ENCODE assay signal across 15 cellular contexts in genomic region chr5:53027913-53028312, GRCh38. TPM values are rescaled to one million over a fixed set of nuclear protein-coding genes. Genes with fewer than 3 reads are reported as not detected.
A peak's percentile ranks its signal among the peaks of the same experiment; 100 is the strongest.
DNase-seq lines count a peak whose midpoint lies in the region; TF ChIP-seq lines count a peak whose summit lies in the region.
"Had no signal": no experiment of that assay in that cellular context is flagged by ENCODE, and none has a peak within 500 bp of the region (broad histone marks: within the 10 kb centered on the region; RNA-seq: fewer than 3 reads in every experiment).

No MANE protein-coding gene starts in this region.

- no peak overlapping the region for H3K27ac Mint-ChIP-seq in neural progenitor cell

- no peaks in the 10 kb centered on the region for H3K79me2 ChIP-seq in neural progenitor cell (ENCODE audit: low read depth)

- 46 to 53% methylated on average over 4 of the region's 4 CpGs for WGBS in thyroid gland, 2 donors

- H3K27me3 ChIP-seq in thyroid gland, result no peaks in the 10 kb centered on the region
- H3K27me3 ChIP-seq in vagina, result no peaks in the 10 kb centered on the region
- H3K27me3 ChIP-seq in neural progenitor cell, result no peaks in the 10 kb centered on the region

- no peak overlapping the region for H3K9ac ChIP-seq in neural progenitor cell

- TF ChIP-seq CTCF in fibroblast of the aortic adventitia (IDR thresholded peaks at IDR 0.05; ENCODE audit: insufficient read depth, low read length) (no peak), thyroid gland (IDR thresholded peaks at IDR 0.05) (no peak), vagina (IDR thresholded peaks at IDR 0.05) (no peak), neural progenitor cell (IDR thresholded peaks at IDR 0.05) (no peak)

- H3K9me3 ChIP-seq in thyroid gland, result no peaks in the 10 kb centered on the region
- H3K9me3 ChIP-seq in vagina, result no peaks in the 10 kb centered on the region
- no peaks in the 10 kb centered on the region for H3K9me3 ChIP-seq in neural progenitor cell (ENCODE audit: low read depth)

- H2AFZ ChIP-seq in neural progenitor cell (replicated peaks), result no peak overlapping the region

- no peak for TF ChIP-seq POLR2A in thyroid gland (IDR thresholded peaks at IDR 0.05)
- TF ChIP-seq POLR2A in vagina (IDR thresholded peaks at IDR 0.05), result no peak

- intact Hi-C loops in thyroid gland (cut with DNase I) (no loop called here), vagina (cut with DNase I) (no loop called here)

- H3F3A ChIP-seq in neural progenitor cell (ENCODE audit: low read depth), result no peaks in the 10 kb centered on the region

- no peaks in the 10 kb centered on the region for H3K36me3 Mint-ChIP-seq in neural progenitor cell

- H4K20me1 ChIP-seq in neural progenitor cell (ENCODE audit: low read depth), result no peaks in the 10 kb centered on the region

- no peak overlapping the region for H3K4me3 Mint-ChIP-seq in neural progenitor cell

- H3K4me2 ChIP-seq in neural progenitor cell, result no peak overlapping the region

- peak; percentile 15 for DNase-seq in NCI-H345 (lab: John Stamatoyannopoulos, UW)
- DNase-seq in NCI-H345 treated with DMSO at 0.1 percent for 48 hours (lab: John Stamatoyannopoulos, UW; ENCODE audit: unreplicated experiment), result no peak
- DNase-seq in SW 1271 (lab: John Stamatoyannopoulos, UW), result peak; percentile 35 to 71
- peak; percentile 88 for DNase-seq in fibroblast of the aortic adventitia (ENCODE audit: low read depth)
- DNase-seq in thyroid gland, result peak; percentile 25 to 46
- DNase-seq in vagina (ENCODE audit: extremely low spot score in 2 of 2), result no peak
- DNase-seq in neural progenitor cell (ENCODE audit: low spot score), result no peak
- DNase-seq in NCI-H774 (lab: John Stamatoyannopoulos, UW), result no peak
- DNase-seq: activated T-cell treated with anti-CD3 and anti-CD28 coated beads, Interleukin-2, amount 50 U/mL, for 48 hours; midbrain; NCI-H510A treated with DMSO at 0.1 percent for 48 hours; stimulated activated CD4-positive, alpha-beta T cell treated with anti-CD3 and anti-CD28 coated beads, Interleukin-2, amount 100 ng/mL, for 48 hours; T-helper 9 cell; trophoblast cell had no signal

- H3K9me3 Mint-ChIP-seq in neural progenitor cell, result no peaks in the 10 kb centered on the region

- no peaks in the 10 kb centered on the region for H3K36me3 ChIP-seq in thyroid gland
- no peaks in the 10 kb centered on the region for H3K36me3 ChIP-seq in vagina
- no peaks in the 10 kb centered on the region for H3K36me3 ChIP-seq in neural progenitor cell

- H3K4me1 ChIP-seq in thyroid gland, result peaks cover 7% of the 10 kb centered on the region in 2 donors
- peaks cover 45% of the 10 kb centered on the region for H3K4me1 ChIP-seq in vagina
- H3K4me1 ChIP-seq in neural progenitor cell, result no peaks in the 10 kb centered on the region

- H3K27ac ChIP-seq in thyroid gland (no peak overlapping the region), vagina (no peak overlapping the region), neural progenitor cell (no peak overlapping the region)
- H3K27ac ChIP-seq: HL-60 had no signal

- no peaks in the 10 kb centered on the region for H3K27me3 Mint-ChIP-seq in neural progenitor cell (ENCODE audit: insufficient read depth, low read depth)

- H3K4me3 ChIP-seq in fibroblast of the aortic adventitia (ENCODE audit: low read depth, low read length), result no peak overlapping the region
- no peak overlapping the region for H3K4me3 ChIP-seq in thyroid gland (replicated peaks in 1 of 3)
- H3K4me3 ChIP-seq in vagina, result no peak overlapping the region
- H3K4me3 ChIP-seq in neural progenitor cell, result no peak overlapping the region

- peaks cover 4% of the 10 kb centered on the region for H3K4me1 Mint-ChIP-seq in neural progenitor cell

RNA-seq across cellular contexts. Expression of gene ITGA2, which starts 38.8 kb away (rescaled TPM):
- total RNA-seq in fibroblast of the aortic adventitia (ENCODE audit: low replicate concordance) (9.1 and 171 TPM in 2 replicates), thyroid gland (1 to 10 TPM; 2.0 to 6.0 (median 3.1) TPM), vagina (18.4 TPM), neural progenitor cell (ENCODE audit: low replicate concordance) (2.5 and 2.6 TPM in 2 replicates)

Comparison
In these comparisons a context has a peak if more than half of its experiments do, and no peak if none do; other contexts are left out.
1. DNase-seq: peak in NCI-H345 (single experiment), SW 1271 (2 of 2), fibroblast of the aortic adventitia (single experiment) and thyroid gland (2 of 2); none in NCI-H345 treated with DMSO at 0.1 percent for 48 hours (single experiment), vagina (0 of 2), neural progenitor cell (single experiment) and NCI-H774 (single experiment).